Comparison of ENCODE assay signal across 7 cellular contexts in genomic region chr3:195909645-195910498, GRCh38. TPM values are rescaled to one million over a fixed set of nuclear protein-coding genes. Genes with fewer than 3 reads are reported as not detected.
A peak's percentile ranks its signal among the peaks of the same experiment; 100 is the strongest.
DNase-seq lines count a peak whose midpoint lies in the region; ATAC-seq, FAIRE-seq and TF ChIP-seq lines count a peak whose summit lies in the region.

No MANE protein-coding gene starts in this region.

- TF ChIP-seq CTCF in WTC11 (IDR thresholded peaks at IDR 0.05) (no peak), bronchial epithelial cell (IDR thresholded peaks at IDR 0.05; ENCODE audit: insufficient read depth, low read length, severe bottlenecking) (no peak)

- peaks cover 45% of the 10 kb centered on the region for H3K4me1 Mint-ChIP-seq in WTC11

- no peaks in the 10 kb centered on the region for H3K36me3 ChIP-seq in bronchial epithelial cell (ENCODE audit: control insufficient read depth, insufficient read depth, low read length)

- no peaks in the 10 kb centered on the region for H3K27me3 ChIP-seq in bronchial epithelial cell (ENCODE audit: control insufficient read depth, insufficient read depth, low read length)

- H3K27ac Mint-ChIP-seq in WTC11: peak overlapping the region; percentile 23; the same call in 1 of the 2 replicates

- peak overlapping the region; percentile 76 for H3K4me3 Mint-ChIP-seq in WTC11

- POLR2A ChIA-PET in WTC11 (lab: Charles Lee): no interaction called here

- FAIRE-seq in GM18507 (lab: Jason Lieb, UNC): peak; percentile 61
- no peak for FAIRE-seq in bronchial epithelial cell (lab: Jason Lieb, UNC)

- no peaks in the 10 kb centered on the region for H3K36me3 Mint-ChIP-seq in WTC11

- H3K27me3 Mint-ChIP-seq in WTC11 (ENCODE audit: low read depth): peaks cover 9% of the 10 kb centered on the region; the same call in 1 of the 2 replicates

- peak; percentile 44 for ATAC-seq in HG03039 (IDR thresholded peaks at IDR 0.05; ENCODE audit: unreplicated experiment)
- ATAC-seq in WTC11: peak; percentile 58

- DNase-seq in GM18507 (ENCODE audit: extremely low spot score, insufficient read length, low read depth): peak; percentile 92
- peak; percentile 71 for DNase-seq in NCI-H2107 treated with DMSO at 0.1 percent for 48 hours (lab: John Stamatoyannopoulos, UW; ENCODE audit: unreplicated experiment)
- peak; percentile 79 for DNase-seq in WTC11 (ENCODE audit: low spot score)
- peak; percentile 47 for DNase-seq in bronchial epithelial cell (ENCODE audit: low read depth)
- DNase-seq in inferior parietal cortex (ENCODE audit: extremely low spot score): peak; percentile 72
- peak; percentile 78 to 81 for DNase-seq in stimulated activated CD4-positive, alpha-beta T cell treated with anti-CD3 and anti-CD28 coated beads, Interleukin-12 subunit alpha, Interleukin-12 subunit beta, amount 100 ng/mL, for 24 hours (ENCODE audit: low read depth in 2 of 2)

- peak overlapping the region; percentile 54 for H3K4me3 ChIP-seq in bronchial epithelial cell (ENCODE audit: low read depth, low read length)

- no peaks in the 10 kb centered on the region for H3K9me3 Mint-ChIP-seq in WTC11

- CTCF ChIA-PET in WTC11 (lab: Charles Lee): interaction anchor here (0.6 to 4.0 kb wide), 4 partner anchors 15 to 54 kb away, joined by 4 to 76 read pairs (median 11); no protein-coding TSS in a partner anchor

TF ChIP-seq in WTC11, 78 proteins besides CTCF, POLR2A, EP300 and RAD21 (continues in another document):
- no peak for TF ChIP-seq CREB1 (CRISPR knock-in tag; IDR thresholded peaks at IDR 0.05)
- TF ChIP-seq IRF2 (CRISPR knock-in tag; IDR thresholded peaks at IDR 0.05; ENCODE audit: borderline replicate concordance, low read depth): no peak
- TF ChIP-seq MXD4 (CRISPR knock-in tag; IDR thresholded peaks at IDR 0.05; ENCODE audit: borderline replicate concordance): no peak
- TF ChIP-seq ATF1 (CRISPR knock-in tag; IDR thresholded peaks at IDR 0.05): no peak
- TF ChIP-seq ZNF121 (CRISPR knock-in tag; IDR thresholded peaks at IDR 0.05): no peak
- TF ChIP-seq ZNF232 (CRISPR knock-in tag; IDR thresholded peaks at IDR 0.05): no peak
- TF ChIP-seq IRF1 (CRISPR knock-in tag; IDR thresholded peaks at IDR 0.05): no peak
- TF ChIP-seq NFYB (CRISPR knock-in tag; conservative IDR thresholded peaks at IDR 0.05; ENCODE audit: low read depth): no peak
- no peak for TF ChIP-seq MLX (CRISPR knock-in tag; IDR thresholded peaks at IDR 0.05)
- TF ChIP-seq ESRRA (CRISPR knock-in tag; IDR thresholded peaks at IDR 0.05; ENCODE audit: borderline replicate concordance): no peak
- TF ChIP-seq GABPB1 (CRISPR knock-in tag; IDR thresholded peaks at IDR 0.05): no peak
- TF ChIP-seq OVOL2 (CRISPR knock-in tag; IDR thresholded peaks at IDR 0.05; ENCODE audit: borderline replicate concordance): no peak
- TF ChIP-seq SMAD3 (CRISPR knock-in tag; IDR thresholded peaks at IDR 0.05; ENCODE audit: borderline replicate concordance): no peak
- TF ChIP-seq ZNF138 (CRISPR knock-in tag; conservative IDR thresholded peaks at IDR 0.05): no peak
- TF ChIP-seq ATF6 (CRISPR knock-in tag; IDR thresholded peaks at IDR 0.05): no peak
- TF ChIP-seq SOX15 (CRISPR knock-in tag; IDR thresholded peaks at IDR 0.05): no peak
- TF ChIP-seq CREM (CRISPR knock-in tag; IDR thresholded peaks at IDR 0.05): peak; percentile 50; the same call in 1 of the 2 replicates
- no peak for TF ChIP-seq PREB (CRISPR knock-in tag; IDR thresholded peaks at IDR 0.05; ENCODE audit: borderline replicate concordance)
- no peak for TF ChIP-seq ARID4B (CRISPR knock-in tag; IDR thresholded peaks at IDR 0.05; ENCODE audit: borderline replicate concordance)
- no peak for TF ChIP-seq ATF3 (CRISPR knock-in tag; conservative IDR thresholded peaks at IDR 0.05)
- no peak for TF ChIP-seq ELF4 (CRISPR knock-in tag; IDR thresholded peaks at IDR 0.05; ENCODE audit: low read depth)
- TF ChIP-seq TEAD1 (CRISPR knock-in tag; IDR thresholded peaks at IDR 0.05): no peak
- TF ChIP-seq NR3C1 (CRISPR knock-in tag; conservative IDR thresholded peaks at IDR 0.05; ENCODE audit: low read depth): no peak

RNA-seq across cellular contexts. Expression of gene TNK2, which starts 1.5 kb away (rescaled TPM):
- total RNA-seq in WTC11 (2021): 58.4 to 65.1 TPM (median 61.6 TPM) in 3 replicates
- total RNA-seq in bronchial epithelial cell: 6.3 and 6.8 TPM in 2 replicates

Comparison
In these comparisons a context has a peak if more than half of its experiments do, and no peak if none do; other contexts are left out.
1. Peak in every context shown above with its lines: DNase-seq, ATAC-seq and H3K4me3 ChIP-seq.